14 cellular contexts compared by ENCODE assay signal in genomic region chr7:112985377-112985987, GRCh38.
DNase-seq lines count a peak whose midpoint lies in the region; ATAC-seq and TF ChIP-seq lines count a peak whose summit lies in the region.
"Had no signal": no experiment of that assay in that cellular context is flagged by ENCODE, and none has a peak within 500 bp of the region (broad histone marks: within the 10 kb centered on the region; RNA-seq: fewer than 3 reads in every experiment).

No MANE protein-coding gene starts in this region.

- dilution Hi-C loops in mammary epithelial cell (cut with HindIII; ENCODE audit: low sequenced_read_pairs), result no loop called here

- H3K27me3 ChIP-seq in Karpas-422 (ENCODE audit: low read length) (no peaks in the 10 kb centered on the region), mammary epithelial cell (ENCODE audit: insufficient read depth, low read length) (no peaks in the 10 kb centered on the region)
- H3K27me3 ChIP-seq: Peyer's patch had no signal

- H3K4me3 Mint-ChIP-seq in mesothelial cell of epicardium (no peak overlapping the region), T-helper 17 cell (no peak overlapping the region)
- H3K4me3 Mint-ChIP-seq: CD4-positive, CD25-positive, alpha-beta regulatory T cell had no signal

- TF ChIP-seq CTCF in mammary epithelial cell (conservative IDR thresholded peaks at IDR 0.05 in 1 of 2, IDR thresholded peaks at IDR 0.05 in 1 of 2; ENCODE audit: extremely low read depth in 1 of 2, insufficient read depth in 1 of 2, low read depth in 1 of 2, low read length in 2 of 2), result no peak
- no peak for TF ChIP-seq CTCF in mesothelial cell of epicardium (IDR thresholded peaks at IDR 0.05; ENCODE audit: unreplicated experiment)

- H3K9ac ChIP-seq in Karpas-422 (ENCODE audit: low read length) (no peak overlapping the region), mammary epithelial cell (ENCODE audit: insufficient read depth, low read length) (peak overlapping the region; percentile 45)

- peak overlapping the region; percentile 72; the same call in 1 of the 2 replicates for H2AFZ ChIP-seq in Karpas-422 (ENCODE audit: low read length)
- H2AFZ ChIP-seq in mammary epithelial cell (ENCODE audit: low read depth, low read length), result peak overlapping the region; percentile 68

- H3K27me3 Mint-ChIP-seq in mesothelial cell of epicardium (ENCODE audit: low read depth), result no peaks in the 10 kb centered on the region
- H3K27me3 Mint-ChIP-seq in T-helper 17 cell, result peaks cover 26% of the 10 kb centered on the region
- H3K27me3 Mint-ChIP-seq: CD4-positive, CD25-positive, alpha-beta regulatory T cell had no signal

- ATAC-seq in T-helper 17 cell, result no peak
- ATAC-seq: activated CD4-positive, CD25-positive, alpha-beta regulatory T cell treated with anti-CD3 and anti-CD28 coated beads, Interleukin-2, amount 50 U/mL, for 24 hours had no signal

- H3K4me1 Mint-ChIP-seq in mesothelial cell of epicardium (no peaks in the 10 kb centered on the region), T-helper 17 cell (no peaks in the 10 kb centered on the region)
- H3K4me1 Mint-ChIP-seq: CD4-positive, CD25-positive, alpha-beta regulatory T cell had no signal

- intact Hi-C loops in mammary epithelial cell (cut with micrococcal nuclease), result no loop called here

- H3K79me2 ChIP-seq in Karpas-422 (ENCODE audit: low read length), result no peaks in the 10 kb centered on the region
- H3K79me2 ChIP-seq in mammary epithelial cell (ENCODE audit: insufficient read depth, low read length), result no peaks in the 10 kb centered on the region

- H3K4me1 ChIP-seq in Karpas-422 (ENCODE audit: low read length), result peaks cover 51% of the 10 kb centered on the region
- peaks cover 36% of the 10 kb centered on the region for H3K4me1 ChIP-seq in mammary epithelial cell (ENCODE audit: insufficient read depth, low read length)
- H3K4me1 ChIP-seq: Peyer's patch had no signal

- no peaks in the 10 kb centered on the region for H3K9me3 ChIP-seq in Karpas-422 (ENCODE audit: low read length)
- no peaks in the 10 kb centered on the region for H3K9me3 ChIP-seq in mammary epithelial cell (replicated peaks; ENCODE audit: insufficient read depth, low read length)
- no peaks in the 10 kb centered on the region for H3K9me3 ChIP-seq in T-helper 17 cell (ENCODE audit: control insufficient read depth, low read length, poor library complexity, severe bottlenecking)
- H3K9me3 ChIP-seq: Peyer's patch, thoracic aorta had no signal

- in situ Hi-C loops in mammary epithelial cell (cut with MboI; ENCODE audit: low sequenced_read_pairs in 2 of 2), result no loop called here

- H3K4me3 ChIP-seq in Karpas-422 (ENCODE audit: low read length), result no peak overlapping the region
- no peak overlapping the region for H3K4me3 ChIP-seq in mammary epithelial cell (replicated peaks in 1 of 3; ENCODE audit: insufficient read depth in 1 of 3, low read depth in 2 of 3, low read length in 3 of 3)
- H3K4me3 ChIP-seq: dorsolateral prefrontal cortex, Peyer's patch, thoracic aorta had no signal

- no peak overlapping the region for H3K27ac Mint-ChIP-seq in mesothelial cell of epicardium
- no peak overlapping the region for H3K27ac Mint-ChIP-seq in T-helper 17 cell
- H3K27ac Mint-ChIP-seq: CD4-positive, CD25-positive, alpha-beta regulatory T cell had no signal

- H3K4me2 ChIP-seq in Karpas-422 (ENCODE audit: low read depth, low read length, poor library complexity, severe bottlenecking) (peak overlapping the region; percentile 50), mammary epithelial cell (ENCODE audit: insufficient read depth, low read depth, low read length) (peak overlapping the region; percentile 53)

- H3K36me3 Mint-ChIP-seq in mesothelial cell of epicardium, result no peaks in the 10 kb centered on the region
- no peaks in the 10 kb centered on the region for H3K36me3 Mint-ChIP-seq in T-helper 17 cell (ENCODE audit: low read depth)
- H3K36me3 Mint-ChIP-seq: CD4-positive, CD25-positive, alpha-beta regulatory T cell had no signal

- no peaks in the 10 kb centered on the region for H4K20me1 ChIP-seq in Karpas-422 (ENCODE audit: insufficient read depth, low read depth, low read length)
- no peaks in the 10 kb centered on the region for H4K20me1 ChIP-seq in mammary epithelial cell (ENCODE audit: insufficient read depth, low read length)

- CTCF ChIA-PET in mammary epithelial cell (lab: Charles Lee; ENCODE audit: low non-redundant PET), result no interaction called here

- H3K9me3 Mint-ChIP-seq in mesothelial cell of epicardium, result no peaks in the 10 kb centered on the region

- no peak overlapping the region for H3K27ac ChIP-seq in Karpas-422 (ENCODE audit: low read length)
- H3K27ac ChIP-seq in mammary epithelial cell (ENCODE audit: insufficient read depth, low read depth, low read length), result peak overlapping the region; percentile 67
- H3K27ac ChIP-seq: Peyer's patch had no signal

- no TSS peak for BruUV-seq in mammary epithelial cell (replicated peaks; lab: Mats Ljungman, UMichigan)

- H3K9me2 ChIP-seq in Karpas-422 (replicated peaks; ENCODE audit: insufficient read depth, low read length), result no peaks in the 10 kb centered on the region

- 13% methylated on average over 6 of the region's 9 CpGs for WGBS in mammary epithelial cell (ENCODE audit: low coverage, missing lambda C conversion rate)

- no peaks in the 10 kb centered on the region for H3K36me3 ChIP-seq in Karpas-422 (ENCODE audit: insufficient read depth, low read length)
- no peaks in the 10 kb centered on the region for H3K36me3 ChIP-seq in mammary epithelial cell (ENCODE audit: insufficient read depth, low read length)
- H3K36me3 ChIP-seq: Peyer's patch, thoracic aorta had no signal

- DNase-seq in AG08395 (ENCODE audit: low spot score) (peak; percentile 24), Karpas-422 (no peak), mammary epithelial cell (peak; percentile 60), islet precursor cell (peak; percentile 81), mesothelial cell of epicardium (ENCODE audit: low spot score in 2 of 2, unreplicated experiment in 2 of 2) (no peak), T-helper 17 cell (no peak), mesenteric fat pad (ENCODE audit: low spot score) (no peak), NCI-H2107 treated with DMSO at 0.1 percent for 48 hours (lab: John Stamatoyannopoulos, UW; ENCODE audit: unreplicated experiment) (no peak)
- DNase-seq: CD4-positive, CD25-positive, alpha-beta regulatory T cell; NCI-H146; Peyer's patch had no signal

Comparison
In these comparisons a context has a peak if more than half of its experiments do, and no peak if none do; other contexts are left out.
1. DNase-seq: peak in AG08395 (single experiment), mammary epithelial cell (single experiment) and islet precursor cell (single experiment); none in Karpas-422 (single experiment), mesothelial cell of epicardium (0 of 2), T-helper 17 cell (0 of 3), mesenteric fat pad (single experiment) and NCI-H2107 treated with DMSO at 0.1 percent for 48 hours (single experiment).